30 cellular contexts compared by ENCODE assay signal in genomic region chr12:1562813-1563412, GRCh38. TPM values are rescaled to one million over a fixed set of nuclear protein-coding genes. Genes with fewer than 3 reads are reported as not detected.
DNase-seq lines count a peak whose midpoint lies in the region; ATAC-seq lines count a peak whose summit lies in the region.
"Had no signal": no experiment of that assay in that cellular context is flagged by ENCODE, and none has a peak within 500 bp of the region (broad histone marks: within the 10 kb centered on the region; RNA-seq: fewer than 3 reads in every experiment).

No MANE protein-coding gene starts in this region.

- no peak overlapping the region for H2BK15ac ChIP-seq in neuronal stem cell (ENCODE audit: low read length)

- H3K9ac ChIP-seq in neuronal stem cell (ENCODE audit: low read depth, low read length, poor library complexity), result no peak overlapping the region

- H3K27me3 ChIP-seq in SJSA1 (replicated peaks) (no peaks in the 10 kb centered on the region), neuronal stem cell (ENCODE audit: control insufficient read depth in 3 of 3, insufficient read depth in 3 of 3, low read depth in 1 of 3, low read length in 3 of 3) (peaks cover 0 to 11% (median 0%) of the 10 kb centered on the region in 3 experiments)

- H3K4me2 ChIP-seq in neuronal stem cell (ENCODE audit: insufficient read depth, low read length, poor library complexity, severe bottlenecking), result no peak overlapping the region

- H2BK12ac ChIP-seq in neuronal stem cell (ENCODE audit: low read length), result no peak overlapping the region

- H3K9me3 ChIP-seq in SJSA1 (replicated peaks) (no peaks in the 10 kb centered on the region), neuronal stem cell (replicated peaks in 1 of 2; ENCODE audit: control insufficient read depth in 2 of 2, insufficient read depth in 1 of 2, low read depth in 1 of 2, low read length in 2 of 2) (no peaks in the 10 kb centered on the region)
- H3K9me3 ChIP-seq: Caco-2 had no signal

- H3K4me1 ChIP-seq in SJSA1 (replicated peaks), result peaks cover 12% of the 10 kb centered on the region
- peaks cover 3 to 23% of the 10 kb centered on the region in 2 donors for H3K4me1 ChIP-seq in neuronal stem cell (ENCODE audit: control insufficient read depth in 2 of 2, insufficient read depth in 1 of 2, low read depth in 1 of 2, low read length in 2 of 2)
- H3K4me1 ChIP-seq: Caco-2 had no signal

- no peak overlapping the region for H3K4ac ChIP-seq in neuronal stem cell (ENCODE audit: low read length)

- H3K36me3 ChIP-seq in SJSA1 (no peaks in the 10 kb centered on the region), neuronal stem cell (replicated peaks in 1 of 2; ENCODE audit: control insufficient read depth in 2 of 2, insufficient read depth in 2 of 2, low read length in 2 of 2) (no peaks in the 10 kb centered on the region)

- no CpG with 5 or more reads among the region's 18 CpGs for WGBS in neuronal stem cell (ENCODE audit: extremely low coverage in 2 of 2, insufficient read length in 2 of 2, insufficient replicate concordance in 1 of 2), 2 donors

- H2AFZ ChIP-seq in neuronal stem cell (ENCODE audit: low read length), result no peak overlapping the region

- no peak overlapping the region for H3K14ac ChIP-seq in neuronal stem cell (ENCODE audit: low read length)

- peak overlapping the region; percentile 14 for H3K4me3 ChIP-seq in SJSA1
- no peak overlapping the region for H3K4me3 ChIP-seq in neuronal stem cell (ENCODE audit: low read length in 2 of 2)
- H3K4me3 ChIP-seq: GM12878 had no signal

- no peak overlapping the region for H3K23ac ChIP-seq in neuronal stem cell (ENCODE audit: low read depth, low read length, poor library complexity)

- ATAC-seq in HG02970 (IDR thresholded peaks at IDR 0.05; ENCODE audit: low FRiP score, unreplicated experiment) (no peak), GM19395 (IDR thresholded peaks at IDR 0.05; ENCODE audit: unreplicated experiment) (no peak)
- ATAC-seq: activated CD8-positive, alpha-beta T cell treated with anti-CD3 and anti-CD28 coated beads for 36 hours; GM12878; stimulated activated naive B cell treated with anti-CD40 and anti-IgM and Interleukin-4, amounts not matched to agents 10 μg/mL and 1 μg/mL and 100 μg/mL, for 72 hours had no signal

- H3K27ac ChIP-seq in SJSA1 (peak overlapping the region; percentile 46), epithelial cell of prostate (peak overlapping the region; percentile 59), neuronal stem cell (replicated peaks; ENCODE audit: low read length) (no peak overlapping the region)

- H3K18ac ChIP-seq in neuronal stem cell (ENCODE audit: low read length), result peak overlapping the region; percentile 11

- peak; percentile 53 for DNase-seq in EH (ENCODE audit: low read depth)
- peak in 1 of 2 experiments; percentile 46 for DNase-seq in SJSA1 (ENCODE audit: low read depth in 1 of 2, low spot score in 2 of 2)
- no peak for DNase-seq in epithelial cell of prostate (ENCODE audit: low read depth, low spot score)
- DNase-seq in neuronal stem cell (ENCODE audit: low spot score), result no peak
- DNase-seq in DMS53 (lab: John Stamatoyannopoulos, UW), result no peak
- no peak for DNase-seq in cerebellar cortex (ENCODE audit: low spot score)
- DNase-seq: ACHN; activated CD4-positive, CD25-positive, alpha-beta regulatory T cell treated with anti-CD3 and anti-CD28 coated beads, Interleukin-2, amount 50 U/mL, for 72 hours; activated CD8-positive, alpha-beta T cell treated with anti-CD3 and anti-CD28 coated beads for 36 hours; activated gamma-delta T cell; activated T-cell treated with anti-CD3 and anti-CD28 coated beads for 4 hours; Caco-2; DMS79 treated with DMSO at 0.1 percent for 48 hours; H7; head of caudate nucleus; mesendoderm; NCI-H1105; NCI-H2081; NCI-H82; nucleus accumbens; OCI-M1; retina; SHP77; stimulated activated CD4-positive, alpha-beta T cell treated with anti-CD3 and anti-CD28 coated beads, Interleukin-12 subunit alpha, Interleukin-12 subunit beta, amount 100 ng/mL, for 4 hours; stimulated activated CD4-positive, alpha-beta T cell treated with anti-CD3 and anti-CD28 coated beads, Interleukin-4, amount 100 ng/mL, for 24 hours; stimulated activated naive B cell treated with anti-CD40 and anti-IgM and Interleukin-4, amounts not matched to agents 10 μg/mL and 1 μg/mL and 100 μg/mL, for 72 hours; SW 1271 had no signal

- peaks cover 5% of the 10 kb centered on the region for H3K79me1 ChIP-seq in neuronal stem cell (ENCODE audit: low read depth, low read length)

- H2AK5ac ChIP-seq in neuronal stem cell (ENCODE audit: low read depth, low read length), result no peak overlapping the region

- no peak overlapping the region for H2BK120ac ChIP-seq in neuronal stem cell (ENCODE audit: low read depth, low read length)

- H4K91ac ChIP-seq in neuronal stem cell (ENCODE audit: low read depth, low read length, poor library complexity), result no peak overlapping the region

- no peak overlapping the region for H2BK5ac ChIP-seq in neuronal stem cell (ENCODE audit: low read length)

- no peak overlapping the region for H4K8ac ChIP-seq in neuronal stem cell (ENCODE audit: low read depth, low read length)

RNA-seq across cellular contexts. Expression of gene FBXL14, which starts 31.5 kb away (rescaled TPM):
- 8.1 and 16.1 TPM in 2 replicates for total RNA-seq in SJSA1 (2014; rRNA removed; shearing (Covaris generic))
- 34.2 TPM for polyA plus RNA-seq in neuronal stem cell (2013, experiment 1 of 2)
- polyA plus RNA-seq in neuronal stem cell (2013, experiment 2 of 2), result 33.4 TPM
